In the genomic region with DNA sequence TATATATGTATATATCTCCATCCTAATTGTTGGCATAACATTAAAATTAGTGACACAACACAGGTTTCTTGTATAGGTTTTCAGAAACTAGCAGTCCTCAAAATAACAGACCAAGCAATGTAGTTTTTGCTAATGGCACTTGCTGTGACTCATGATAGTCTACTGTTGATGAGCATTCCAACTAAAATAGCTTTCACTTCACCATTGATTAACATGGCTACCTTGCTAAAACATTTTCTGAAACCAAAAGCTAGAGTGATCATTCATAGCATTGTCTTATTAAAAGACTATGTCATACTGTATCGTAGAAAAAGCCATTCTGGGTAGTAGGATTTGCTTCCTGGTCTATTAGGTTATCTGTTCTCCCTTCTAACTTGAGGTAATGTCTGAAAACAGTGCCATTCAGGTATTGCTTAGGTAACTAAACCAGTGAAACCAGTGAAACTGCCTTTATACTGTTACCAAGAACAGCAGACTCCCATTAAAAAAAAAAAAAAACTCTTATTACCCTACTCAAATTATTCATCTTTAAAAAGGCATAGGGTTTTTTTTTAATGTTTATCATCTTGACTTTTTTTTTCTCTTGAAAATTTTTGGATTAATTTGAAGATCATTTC, we compare ENCODE assay signal across 10 cellular contexts. TPM values are rescaled to one million over a fixed set of nuclear protein-coding genes. Genes with fewer than 3 reads are reported as not detected.
A peak's percentile ranks its signal among the peaks of the same experiment; 100 is the strongest.
DNase-seq lines count a peak whose midpoint lies in the region; ATAC-seq and TF ChIP-seq lines count a peak whose summit lies in the region.
"Had no signal": no experiment of that assay in that cellular context is flagged by ENCODE, and none has a peak within 500 bp of the region (broad histone marks: within the 10 kb centered on the region; RNA-seq: fewer than 3 reads in every experiment).

No MANE protein-coding gene starts in this region.

- no peak for ATAC-seq in GM18861 (IDR thresholded peaks at IDR 0.05; ENCODE audit: unreplicated experiment)
- ATAC-seq: lower lobe of right lung had no signal

- H3K27me3 Mint-ChIP-seq in immature natural killer cell (ENCODE audit: low read depth in 3 of 3): peaks cover 14 to 27% (median 26%) of the 10 kb centered on the region in 3 donors

- H3K27ac ChIP-seq in 22Rv1: peak overlapping the region; percentile 97
- H3K27ac ChIP-seq in DOHH2 (ENCODE audit: low read depth, low read length): peak overlapping the region; percentile 87; the same call in 1 of the 2 replicates
- no peak overlapping the region for H3K27ac ChIP-seq in tibial artery

- H3K4me1 ChIP-seq in DOHH2 (ENCODE audit: control insufficient read depth, low read length) (peaks cover 24% of the 10 kb centered on the region), tibial artery (peaks cover 0 to 21% (median 14%) of the 10 kb centered on the region in 4 donors)

- H3F3A ChIP-seq in DOHH2 (ENCODE audit: control insufficient read depth, insufficient read depth): peaks cover 26% of the 10 kb centered on the region

- H3K4me2 ChIP-seq in DOHH2 (ENCODE audit: low read length): peak overlapping the region; percentile 94

- TF ChIP-seq CTCF in 22Rv1 (IDR thresholded peaks at IDR 0.05) (no peak), DOHH2 (IDR thresholded peaks at IDR 0.05; ENCODE audit: low read depth, low read length, poor library complexity, severe bottlenecking) (no peak), tibial artery (IDR thresholded peaks at IDR 0.05) (no peak)

- H3K9me3 ChIP-seq in DOHH2 (ENCODE audit: control insufficient read depth, insufficient read depth, low read length) (no peaks in the 10 kb centered on the region), tibial artery (no peaks in the 10 kb centered on the region)
- H3K9me3 ChIP-seq: lower lobe of right lung had no signal

- no peaks in the 10 kb centered on the region for H3K9me3 Mint-ChIP-seq in immature natural killer cell

- intact Hi-C loops in tibial artery (cut with DNase I; ENCODE audit: low total_unique reads): loop anchor here (10.0 kb wide), 1 partner anchor 52 kb away; a partner anchor contains a TSS

- no peaks in the 10 kb centered on the region for H3K36me3 Mint-ChIP-seq in immature natural killer cell

- H3K27me3 ChIP-seq in DOHH2 (ENCODE audit: control insufficient read depth, low read length) (no peaks in the 10 kb centered on the region), tibial artery (no peaks in the 10 kb centered on the region)

- H4K20me1 ChIP-seq in DOHH2 (ENCODE audit: control insufficient read depth, insufficient read depth, low read depth, low read length): peaks cover 11% of the 10 kb centered on the region

- peak; percentile 29 for DNase-seq in RKO (ENCODE audit: low spot score)
- DNase-seq in immature natural killer cell: no peak
- no peak for DNase-seq in tibial artery
- no peak for DNase-seq in HPDE6-E6E7 (ENCODE audit: extremely low spot score)
- DNase-seq in germinal center (ENCODE audit: low spot score): no peak
- DNase-seq: lower lobe of right lung; stimulated activated CD4-positive, alpha-beta T cell treated with anti-CD3 and anti-CD28 coated beads, Interleukin-2, amount 100 ng/mL, for 48 hours had no signal

- H3K4me3 Mint-ChIP-seq in immature natural killer cell: peak overlapping the region in 1 of 5 donors; percentile 10

- peak overlapping the region; percentile 97 for H3K4me3 ChIP-seq in DOHH2 (ENCODE audit: low read length)
- H3K4me3 ChIP-seq in tibial artery: no peak overlapping the region

- H3K9me2 ChIP-seq in DOHH2 (replicated peaks; ENCODE audit: control insufficient read depth, low read length): no peaks in the 10 kb centered on the region

- peaks cover 35 to 36% of the 10 kb centered on the region in 2 donors for H3K4me1 Mint-ChIP-seq in immature natural killer cell

- H3K79me2 ChIP-seq in DOHH2 (ENCODE audit: control insufficient read depth, low read length): peaks cover 51% of the 10 kb centered on the region

- H3K27ac Mint-ChIP-seq in immature natural killer cell: peak overlapping the region; percentile 97 to 99 (median 99)

- H3K36me3 ChIP-seq in DOHH2 (ENCODE audit: control insufficient read depth, low read length): peaks cover 26% of the 10 kb centered on the region
- H3K36me3 ChIP-seq in tibial artery: no peaks in the 10 kb centered on the region
- H3K36me3 ChIP-seq: lower lobe of right lung had no signal

RNA-seq across cellular contexts. Expression of a gene that starts 2.4 kb away (rescaled TPM):
- polyA plus RNA-seq in immature natural killer cell: 10 to 100 TPM; 33.9 to 65.6 (median 45.4) TPM

RNA-seq across cellular contexts. Expression of a gene that starts 51.8 kb away (rescaled TPM):
- 10 to 100 TPM; 22.1 to 26.4 (median 25.0) TPM for polyA plus RNA-seq in immature natural killer cell

Comparison
In these comparisons a context has a peak if more than half of its experiments do, and no peak if none do; other contexts are left out.
1. H3K27ac ChIP-seq: peak in 22Rv1 (single experiment) and DOHH2 (single experiment); none in tibial artery (0 of 2).